In the genomic region with DNA sequence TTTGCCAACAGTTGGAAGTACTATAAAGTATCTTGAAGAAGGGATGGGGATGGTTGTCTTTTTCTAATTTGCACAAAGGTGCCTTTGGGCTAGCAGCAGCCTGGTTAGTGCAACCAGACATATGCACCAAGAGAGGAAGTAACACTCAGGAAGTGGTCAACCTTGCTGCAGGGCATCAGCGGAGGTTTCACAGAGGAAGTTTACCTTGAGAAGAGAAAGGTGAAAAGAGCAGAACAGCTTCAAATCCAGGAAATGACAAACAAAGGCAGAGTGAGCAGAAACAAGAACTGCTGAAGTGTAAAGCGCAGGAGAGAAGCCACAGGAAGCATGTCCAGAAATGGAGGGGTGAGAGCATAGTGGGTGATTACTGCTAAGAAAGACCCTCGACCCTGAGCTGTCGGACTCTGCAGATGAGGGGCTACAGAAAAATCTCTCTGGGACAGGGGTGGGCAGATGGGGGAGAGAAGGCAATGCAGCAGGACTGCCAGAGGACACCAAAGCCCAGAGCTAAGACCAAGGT, we compare ENCODE assay signal across 8 cellular contexts.
DNase-seq lines count a peak whose midpoint lies in the region; ATAC-seq, FAIRE-seq and TF ChIP-seq lines count a peak whose summit lies in the region.

No MANE protein-coding gene starts in this region.

- no peak overlapping the region for H3K9ac ChIP-seq in neural progenitor cell

- H3K9me3 ChIP-seq in A549 (no peaks in the 10 kb centered on the region), neural progenitor cell (ENCODE audit: low read depth) (no peaks in the 10 kb centered on the region)

- no peak overlapping the region for H2AFZ ChIP-seq in neural progenitor cell (replicated peaks)

- no TSS peak for BruUV-seq in MCF 10A (replicated peaks; lab: Mats Ljungman, UMichigan)

- H3K9me3 Mint-ChIP-seq in MCF 10A (ENCODE audit: unreplicated experiment) (peaks cover 12% of the 10 kb centered on the region), neural progenitor cell (peaks cover 2% of the 10 kb centered on the region)

- H3K27me3 ChIP-seq in neural progenitor cell, result no peaks in the 10 kb centered on the region

- CTCF ChIA-PET in A549 (lab: Yijun Ruan, JAX) (interaction anchor here (0.9 to 4.5 kb wide), 8 partner anchors 9 to 189 kb away, joined by 3 to 25 read pairs (median 3); partner anchors contain the start of gene STK17A), MCF 10A (lab: Yijun Ruan, JAX) (interaction anchor here (0.5 to 4.0 kb wide), 9 partner anchors 50 to 188 kb away, joined by 3 to 31 read pairs (median 5); partner anchors contain the start of gene STK17A)

- H3K27me3 Mint-ChIP-seq in MCF 10A (ENCODE audit: insufficient read depth, unreplicated experiment) (no peaks in the 10 kb centered on the region), neural progenitor cell (ENCODE audit: insufficient read depth, low read depth) (peaks cover 3% of the 10 kb centered on the region)

- H4K20me1 ChIP-seq in neural progenitor cell (ENCODE audit: low read depth), result peaks cover 52% of the 10 kb centered on the region

- H3K27ac ChIP-seq in A549 (peak overlapping the region; percentile 69 to 92; a peak in 5 of 6 replicates), neural progenitor cell (no peak overlapping the region)

- H3K36me3 Mint-ChIP-seq in MCF 10A (ENCODE audit: insufficient read depth, unreplicated experiment) (peaks cover 64% of the 10 kb centered on the region), neural progenitor cell (peaks cover 26% of the 10 kb centered on the region)

- POLR2A ChIA-PET in A549 (lab: Yijun Ruan, JAX), result interaction anchor here (0.6 kb wide), 1 partner anchor 67 kb away, joined by 3 read pairs; the partner anchor contains the start of gene STK17A
- POLR2A ChIA-PET in MCF 10A (lab: Yijun Ruan, JAX), result interaction anchor here (0.6 to 8.1 kb wide), 15 partner anchors 8 to 182 kb away, joined by 3 to 107 read pairs (median 4); partner anchors contain the start of gene STK17A

- no peak for TF ChIP-seq POLR2A in A549 (IDR thresholded peaks at IDR 0.05; ENCODE audit: low read length)

- ATAC-seq in A549 (no peak), GM19025 (IDR thresholded peaks at IDR 0.05; ENCODE audit: low read depth, unreplicated experiment) (peak; percentile 63), HG03103 (IDR thresholded peaks at IDR 0.05; ENCODE audit: low read depth, unreplicated experiment) (peak; percentile 68)

- no peak for TF ChIP-seq EP300 in A549 (IDR thresholded peaks at IDR 0.05)

- H3K4me1 ChIP-seq in A549 (peaks cover 71% of the 10 kb centered on the region), neural progenitor cell (peaks cover 38% of the 10 kb centered on the region)

- FAIRE-seq in A549 (lab: Jason Lieb, UNC), result no peak

- no peak for DNase-seq in A549 (ENCODE audit: low read depth in 1 of 2, low spot score in 1 of 2)
- peak; percentile 97 for DNase-seq in SKM-1 (lab: John Stamatoyannopoulos, UW; ENCODE audit: unreplicated experiment)
- peak; percentile 67 for DNase-seq in MCF 10A (ENCODE audit: unreplicated experiment)
- DNase-seq in neural progenitor cell (ENCODE audit: low spot score), result no peak
- no peak for DNase-seq in NCI-H1092 (lab: John Stamatoyannopoulos, UW)
- no peak for DNase-seq in D341Med (ENCODE audit: low spot score)

- no peak for TF ChIP-seq RAD21 in A549 (conservative IDR thresholded peaks at IDR 0.05 in 1 of 2, IDR thresholded peaks at IDR 0.05 in 1 of 2)

- WGBS in A549 (ENCODE audit: missing lambda C conversion rate), result 51% methylated on average over 4 of the region's 4 CpGs

- peak overlapping the region; percentile 75 for H3K4me2 ChIP-seq in A549
- H3K4me2 ChIP-seq in neural progenitor cell, result no peak overlapping the region

- H3K4me3 Mint-ChIP-seq in MCF 10A (ENCODE audit: unreplicated experiment), result peak overlapping the region; percentile 31
- no peak overlapping the region for H3K4me3 Mint-ChIP-seq in neural progenitor cell

- H3K36me3 ChIP-seq in neural progenitor cell, result no peaks in the 10 kb centered on the region

- no peak for TF ChIP-seq CTCF in A549 (IDR thresholded peaks at IDR 0.05)
- TF ChIP-seq CTCF in MCF 10A (IDR thresholded peaks at IDR 0.05; ENCODE audit: unreplicated experiment), result no peak
- TF ChIP-seq CTCF in neural progenitor cell (IDR thresholded peaks at IDR 0.05), result no peak

- no peak overlapping the region for H3K4me3 ChIP-seq in A549
- H3K4me3 ChIP-seq in neural progenitor cell, result no peak overlapping the region

- peaks cover 66% of the 10 kb centered on the region for H3K4me1 Mint-ChIP-seq in MCF 10A (ENCODE audit: insufficient read depth, unreplicated experiment)
- peaks cover 66% of the 10 kb centered on the region for H3K4me1 Mint-ChIP-seq in neural progenitor cell

- H3K79me2 ChIP-seq in neural progenitor cell (ENCODE audit: low read depth), result peaks cover 67% of the 10 kb centered on the region

- intact Hi-C loops in MCF 10A (cut with micrococcal nuclease), result no loop called here

- peaks cover 11% of the 10 kb centered on the region for H3F3A ChIP-seq in neural progenitor cell (ENCODE audit: low read depth)

- H3K27ac Mint-ChIP-seq in MCF 10A (ENCODE audit: low read depth, unreplicated experiment) (peak overlapping the region; percentile 89), neural progenitor cell (peak overlapping the region; percentile 7)

TF ChIP-seq in A549, 52 proteins besides CTCF, POLR2A, EP300 and RAD21:
- TF ChIP-seq NPAS2 (CRISPR knock-in tag; IDR thresholded peaks at IDR 0.05; ENCODE audit: borderline replicate concordance) (no peak), CHD4 (IDR thresholded peaks at IDR 0.05; ENCODE audit: borderline replicate concordance) (no peak), MYC (IDR thresholded peaks at IDR 0.05; ENCODE audit: borderline replicate concordance, low read length) (no peak)

Comparison
In these comparisons a context has a peak if more than half of its experiments do, and no peak if none do; other contexts are left out.
1. ATAC-seq: peak in GM19025 (single experiment) and HG03103 (single experiment); none in A549 (0 of 2).
2. DNase-seq: peak in SKM-1 (single experiment) and MCF 10A (single experiment); none in A549 (0 of 2), neural progenitor cell (single experiment), NCI-H1092 (single experiment) and D341Med (single experiment).